In the genomic region with DNA sequence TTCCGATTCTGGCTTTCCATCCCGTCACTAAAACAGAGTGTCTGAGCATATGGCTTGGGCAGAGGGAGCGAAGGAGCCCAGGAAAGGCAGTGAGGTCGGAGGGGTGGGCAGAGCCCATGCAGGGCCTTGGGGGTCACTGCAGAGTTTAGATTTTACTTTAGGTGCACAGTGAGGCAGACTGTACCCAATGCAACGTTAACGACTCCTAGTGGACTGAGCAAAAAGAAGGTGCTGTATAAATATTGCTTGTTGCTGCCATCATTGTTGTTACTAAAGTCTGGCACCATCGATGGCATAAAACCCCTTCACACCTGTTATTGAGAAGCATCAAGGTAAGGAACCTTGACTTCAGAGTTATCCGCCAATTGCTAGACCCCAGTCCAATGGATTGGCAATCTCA, we compare ENCODE assay signal across 21 cellular contexts.
DNase-seq lines count a peak whose midpoint lies in the region; ATAC-seq, FAIRE-seq and TF ChIP-seq lines count a peak whose summit lies in the region.
"Had no signal": no experiment of that assay in that cellular context is flagged by ENCODE, and none has a peak within 500 bp of the region (broad histone marks: within the 10 kb centered on the region; RNA-seq: fewer than 3 reads in every experiment).

No MANE protein-coding gene starts in this region.

- no peaks in the 10 kb centered on the region for H3K4me1 ChIP-seq in PC-3 (ENCODE audit: insufficient read depth, low read length)
- peaks cover 0 to 5% (median 3%) of the 10 kb centered on the region in 4 donors for H3K4me1 ChIP-seq in sigmoid colon
- H3K4me1 ChIP-seq in mesenchymal stem cell (ENCODE audit: control insufficient read depth, insufficient read depth, low read depth, low read length), result no peaks in the 10 kb centered on the region

- no peak for FAIRE-seq in HTR-8/SVneo (lab: Jason Lieb, UNC)
- FAIRE-seq: G401.6 had no signal

- DNase-seq in cardiac septum (ENCODE audit: low spot score) (peak; percentile 10), left ventricle myocardium superior (no peak), PC-3 (peak; percentile 17), fibroblast of villous mesenchyme (ENCODE audit: low read depth) (no peak), sigmoid colon (no peak), mesenchymal stem cell (no peak), HTR-8/SVneo (ENCODE audit: insufficient read length, low spot score) (no peak)
- no peak for DNase-seq in activated CD4-positive, alpha-beta T cell treated with anti-CD3 and anti-CD28 coated beads for 36 hours
- DNase-seq: CD8-positive, alpha-beta memory T cell; MG63; NCI-H1417; NCI-H1694 treated with DMSO at 0.1 percent for 48 hours; NCI-H2081 treated with DMSO at 0.1 percent for 48 hours; NCI-H2171 treated with DMSO at 0.1 percent for 48 hours; NCI-H524 treated with DMSO at 0.1 percent for 48 hours; NCI-H82; SHP77 treated with DMSO at 0.1 percent for 48 hours had no signal

- H3K4me3 ChIP-seq in PC-3 (ENCODE audit: low read length) (no peak overlapping the region), fibroblast of villous mesenchyme (ENCODE audit: low read depth, low read length) (no peak overlapping the region), sigmoid colon (no peak overlapping the region), mesenchymal stem cell (ENCODE audit: insufficient read depth in 1 of 2, low read depth in 1 of 2, low read length in 2 of 2) (no peak overlapping the region)
- H3K4me3 ChIP-seq: MG63 had no signal

- WGBS in sigmoid colon, 2 donors, result 90 to 92% methylated on average over 8 of the region's 8 CpGs
- 68% methylated on average over 7 of the region's 8 CpGs for WGBS in mesenchymal stem cell

- no peak overlapping the region for H2AK5ac ChIP-seq in mesenchymal stem cell (ENCODE audit: low read length, severe bottlenecking)

- no peak overlapping the region for H3K14ac ChIP-seq in mesenchymal stem cell (ENCODE audit: low read length in 2 of 2)

- no peaks in the 10 kb centered on the region for H3K36me3 Mint-ChIP-seq in activated CD4-positive, alpha-beta T cell treated with anti-CD3 and anti-CD28 coated beads for 36 hours (ENCODE audit: low read depth)
- H3K36me3 Mint-ChIP-seq: CD8-positive, alpha-beta memory T cell had no signal

- H3K27ac Mint-ChIP-seq in activated CD4-positive, alpha-beta T cell treated with anti-CD3 and anti-CD28 coated beads for 36 hours, result no peak overlapping the region
- H3K27ac Mint-ChIP-seq: CD8-positive, alpha-beta memory T cell had no signal

- POLR2A ChIA-PET in PC-3 (lab: Charles Lee; ENCODE audit: unreplicated experiment), result no interaction called here
- POLR2A ChIA-PET in activated CD4-positive, alpha-beta T cell treated with anti-CD3 and anti-CD28 coated beads for 36 hours (lab: Charles Lee), result no interaction called here

- CTCF ChIA-PET in PC-3 (lab: Charles Lee), result no interaction called here
- CTCF ChIA-PET in activated CD4-positive, alpha-beta T cell treated with anti-CD3 and anti-CD28 coated beads for 36 hours (lab: Charles Lee), result no interaction called here

- H3K9me3 Mint-ChIP-seq in activated CD4-positive, alpha-beta T cell treated with anti-CD3 and anti-CD28 coated beads for 36 hours (ENCODE audit: low read depth), result no peaks in the 10 kb centered on the region

- H2BK120ac ChIP-seq in mesenchymal stem cell (ENCODE audit: low read depth, low read length), result no peak overlapping the region

- BruUV-seq in PC-3 (replicated peaks; lab: Mats Ljungman, UMichigan), result no TSS peak

- no peak overlapping the region for H2BK5ac ChIP-seq in mesenchymal stem cell (ENCODE audit: low read depth, low read length, poor library complexity, severe bottlenecking)

- no peak overlapping the region for H2BK15ac ChIP-seq in mesenchymal stem cell (ENCODE audit: low read depth, poor library complexity, severe bottlenecking)

- H3K36me3 ChIP-seq in PC-3 (ENCODE audit: low read depth, low read length) (no peaks in the 10 kb centered on the region), sigmoid colon (no peaks in the 10 kb centered on the region), mesenchymal stem cell (ENCODE audit: control insufficient read depth in 1 of 2, insufficient read depth in 2 of 2, low read depth in 1 of 2, low read length in 2 of 2) (no peaks in the 10 kb centered on the region)

- no peak overlapping the region for H3K4me3 Mint-ChIP-seq in activated CD4-positive, alpha-beta T cell treated with anti-CD3 and anti-CD28 coated beads for 36 hours

- H3K4me1 Mint-ChIP-seq in activated CD4-positive, alpha-beta T cell treated with anti-CD3 and anti-CD28 coated beads for 36 hours, result no peaks in the 10 kb centered on the region
- H3K4me1 Mint-ChIP-seq: CD8-positive, alpha-beta memory T cell had no signal

- H3K9ac ChIP-seq in PC-3 (ENCODE audit: low read length) (no peak overlapping the region), mesenchymal stem cell (ENCODE audit: low read length) (no peak overlapping the region)

- intact Hi-C loops in cardiac septum (cut with DNase I) (no loop called here), left ventricle myocardium superior (cut with micrococcal nuclease) (no loop called here), PC-3 (cut with micrococcal nuclease) (loop anchor here (5.0 kb wide), 1 partner anchor 256 kb away; no protein-coding TSS in a partner anchor), sigmoid colon (cut with DNase I) (no loop called here)
- intact Hi-C loops in activated CD4-positive, alpha-beta T cell treated with anti-CD3 and anti-CD28 coated beads for 36 hours (cut with DNase I, micrococcal nuclease), result no loop called here

- H3K4me2 ChIP-seq in PC-3 (ENCODE audit: low read length) (no peak overlapping the region), mesenchymal stem cell (ENCODE audit: low read length, poor library complexity, severe bottlenecking) (no peak overlapping the region)

- no peaks in the 10 kb centered on the region for H3K79me1 ChIP-seq in mesenchymal stem cell (replicated peaks; ENCODE audit: low read length, poor library complexity, severe bottlenecking)

- peaks cover 36% of the 10 kb centered on the region for H3K27me3 ChIP-seq in PC-3 (ENCODE audit: low read length)
- H3K27me3 ChIP-seq in sigmoid colon, result no peaks in the 10 kb centered on the region
- H3K27me3 ChIP-seq in mesenchymal stem cell (ENCODE audit: control insufficient read depth in 1 of 2, insufficient read depth in 1 of 2, low read length in 2 of 2), result peaks cover 6 to 36% of the 10 kb centered on the region in 2 experiments
- H3K27me3 ChIP-seq: MG63 had no signal

- no peaks in the 10 kb centered on the region for H3K9me3 ChIP-seq in PC-3 (ENCODE audit: low read length)
- H3K9me3 ChIP-seq in sigmoid colon, result no peaks in the 10 kb centered on the region
- H3K9me3 ChIP-seq in mesenchymal stem cell (ENCODE audit: control insufficient read depth, low read length), result no peaks in the 10 kb centered on the region
- H3K9me3 ChIP-seq: MG63 had no signal

- no peak overlapping the region for H4K91ac ChIP-seq in mesenchymal stem cell (ENCODE audit: low read length)

- H2AFZ ChIP-seq in PC-3 (ENCODE audit: low read length) (no peak overlapping the region), mesenchymal stem cell (ENCODE audit: low read depth, low read length) (no peak overlapping the region)

- no peaks in the 10 kb centered on the region for H3K79me2 ChIP-seq in PC-3 (ENCODE audit: low read length)

- peaks cover 2% of the 10 kb centered on the region for H3K27me3 Mint-ChIP-seq in activated CD4-positive, alpha-beta T cell treated with anti-CD3 and anti-CD28 coated beads for 36 hours

- H3K18ac ChIP-seq in mesenchymal stem cell (ENCODE audit: low read depth in 1 of 2, low read length in 2 of 2), result no peak overlapping the region

- no peak overlapping the region for H3K23ac ChIP-seq in mesenchymal stem cell (ENCODE audit: low read length in 2 of 2)

- no peak for TF ChIP-seq EP300 in sigmoid colon (IDR thresholded peaks at IDR 0.05)

- H3K9me2 ChIP-seq in PC-3 (replicated peaks; ENCODE audit: low read length), result no peaks in the 10 kb centered on the region

- no peaks in the 10 kb centered on the region for H3F3A ChIP-seq in PC-3 (ENCODE audit: low read length, unreplicated experiment)

- TF ChIP-seq POLR2A in sigmoid colon (IDR thresholded peaks at IDR 0.05), result no peak

- no peak for ATAC-seq in left ventricle myocardium superior
- ATAC-seq in PC-3, result no peak
- ATAC-seq in activated CD4-positive, alpha-beta T cell treated with anti-CD3 and anti-CD28 coated beads for 36 hours, result no peak
- ATAC-seq: SK-N-SH treated with all-trans-retinoic acid at 6 μM for 48 hours had no signal

- no peaks in the 10 kb centered on the region for H4K20me1 ChIP-seq in PC-3 (ENCODE audit: low read length)

- no peak overlapping the region for H2BK12ac ChIP-seq in mesenchymal stem cell (ENCODE audit: low read length in 2 of 2)

- H3K27ac ChIP-seq in PC-3 (ENCODE audit: low read length), result no peak overlapping the region
- H3K27ac ChIP-seq in sigmoid colon, result no peak overlapping the region
- H3K27ac ChIP-seq in mesenchymal stem cell (ENCODE audit: low read length, poor library complexity, severe bottlenecking), result no peak overlapping the region
- H3K27ac ChIP-seq: C4-2B, RWPE1 had no signal

- no peak overlapping the region for H3K4ac ChIP-seq in mesenchymal stem cell (ENCODE audit: low read depth in 1 of 2, low read length in 2 of 2)

- no peak overlapping the region for H4K8ac ChIP-seq in mesenchymal stem cell (ENCODE audit: low read length)

- TF ChIP-seq CTCF in PC-3 (conservative IDR thresholded peaks at IDR 0.05; ENCODE audit: low read depth, low read length) (peak; percentile 55), fibroblast of villous mesenchyme (IDR thresholded peaks at IDR 0.05; ENCODE audit: insufficient read depth, low read depth, low read length) (peak; percentile 3), sigmoid colon (IDR thresholded peaks at IDR 0.05) (no peak)

Comparison
In these comparisons a context has a peak if more than half of its experiments do, and no peak if none do; other contexts are left out.
1. DNase-seq: peak in cardiac septum (single experiment) and PC-3 (single experiment); none in left ventricle myocardium superior (single experiment), fibroblast of villous mesenchyme (single experiment), sigmoid colon (single experiment), mesenchymal stem cell (single experiment), activated CD4-positive, alpha-beta T cell treated with anti-CD3 and anti-CD28 coated beads for 36 hours (single experiment) and HTR-8/SVneo (single experiment).
2. CTCF ChIP-seq: peak in PC-3 (single experiment) and fibroblast of villous mesenchyme (single experiment); none in sigmoid colon (0 of 4).